In genomic region chr6:14917101-14917500, GRCh38 we compare ENCODE assay signal across 14 cellular contexts.
DNase-seq lines count a peak whose midpoint lies in the region; ATAC-seq and TF ChIP-seq lines count a peak whose summit lies in the region.
"Had no signal": no experiment of that assay in that cellular context is flagged by ENCODE, and none has a peak within 500 bp of the region (broad histone marks: within the 10 kb centered on the region; RNA-seq: fewer than 3 reads in every experiment).

No MANE protein-coding gene starts in this region.

- H3K9me3 Mint-ChIP-seq in stimulated activated naive B cell treated with anti-CD40 and anti-IgM and Interleukin-4, amounts not matched to agents 10 μg/mL and 1 μg/mL and 100 μg/mL, for 72 hours, result no peaks in the 10 kb centered on the region
- H3K9me3 Mint-ChIP-seq: activated CD8-positive, alpha-beta T cell treated with anti-CD3 and anti-CD28 coated beads for 36 hours; CD4-positive, CD25-positive, alpha-beta regulatory T cell had no signal

- H3K27ac ChIP-seq in gastrocnemius medialis, result no peak overlapping the region
- H3K27ac ChIP-seq: coronary artery, parathyroid adenoma had no signal

- TF ChIP-seq CTCF in fibroblast of mammary gland (conservative IDR thresholded peaks at IDR 0.05; ENCODE audit: control insufficient read depth, insufficient read depth, low read depth, low read length) (no peak), gastrocnemius medialis (IDR thresholded peaks at IDR 0.05 in 4 of 5, conservative IDR thresholded peaks at IDR 0.05 in 1 of 5) (no peak)

- ATAC-seq in gastrocnemius medialis, result peak; percentile 36 to 66
- ATAC-seq in stimulated activated naive B cell treated with anti-CD40 and anti-IgM and Interleukin-4, amounts not matched to agents 10 μg/mL and 1 μg/mL and 100 μg/mL, for 72 hours (replicated peaks), result no peak
- no peak for ATAC-seq in GM21528 (IDR thresholded peaks at IDR 0.05; ENCODE audit: low FRiP score, unreplicated experiment)
- ATAC-seq in sciatic nerve, result no peak
- ATAC-seq: activated CD8-positive, alpha-beta T cell treated with anti-CD3 and anti-CD28 coated beads for 36 hours had no signal

- DNase-seq in ELR (ENCODE audit: low read depth) (peak; percentile 46), RPMI7951 (ENCODE audit: low read depth) (peak; percentile 31), fibroblast of mammary gland (ENCODE audit: low read depth) (peak; percentile 67), gastrocnemius medialis (no peak), sciatic nerve (ENCODE audit: low spot score) (no peak)
- DNase-seq in stimulated activated naive B cell treated with anti-CD40 and anti-IgM and Interleukin-4, amounts not matched to agents 10 μg/mL and 1 μg/mL and 100 μg/mL, for 72 hours, result no peak
- DNase-seq: activated CD8-positive, alpha-beta T cell treated with anti-CD3 and anti-CD28 coated beads for 36 hours; amygdala; CD4-positive, CD25-positive, alpha-beta regulatory T cell; MM.1S; stimulated activated CD4-positive, alpha-beta T cell treated with anti-CD3 and anti-CD28 coated beads, Interleukin-15, amount 100 ng/mL, for 24 hours had no signal

- H3K4me3 ChIP-seq in fibroblast of mammary gland (ENCODE audit: control insufficient read depth, low read depth, low read length), result no peak overlapping the region
- H3K4me3 ChIP-seq in gastrocnemius medialis, result no peak overlapping the region
- H3K4me3 ChIP-seq: coronary artery had no signal

- peaks cover 0 to 1% of the 10 kb centered on the region in 2 donors for H3K36me3 Mint-ChIP-seq in stimulated activated naive B cell treated with anti-CD40 and anti-IgM and Interleukin-4, amounts not matched to agents 10 μg/mL and 1 μg/mL and 100 μg/mL, for 72 hours
- H3K36me3 Mint-ChIP-seq: CD4-positive, CD25-positive, alpha-beta regulatory T cell had no signal

- no peak for TF ChIP-seq POLR2A in gastrocnemius medialis (IDR thresholded peaks at IDR 0.05)

- no peaks in the 10 kb centered on the region for H3K36me3 ChIP-seq in gastrocnemius medialis

- intact Hi-C loops in gastrocnemius medialis (cut with DNase I; ENCODE audit: low total_unique reads) (no loop called here), sciatic nerve (cut with DNase I) (no loop called here)

- H3K4me1 ChIP-seq in gastrocnemius medialis, result peaks cover 10 to 16% of the 10 kb centered on the region in 2 donors
- H3K4me1 ChIP-seq: parathyroid adenoma had no signal

- no peaks in the 10 kb centered on the region for H3K9me3 ChIP-seq in gastrocnemius medialis

- no peaks in the 10 kb centered on the region for H3K27me3 ChIP-seq in gastrocnemius medialis

- peaks cover 10 to 17% of the 10 kb centered on the region in 2 donors for H3K4me1 Mint-ChIP-seq in stimulated activated naive B cell treated with anti-CD40 and anti-IgM and Interleukin-4, amounts not matched to agents 10 μg/mL and 1 μg/mL and 100 μg/mL, for 72 hours
- H3K4me1 Mint-ChIP-seq: CD4-positive, CD25-positive, alpha-beta regulatory T cell had no signal

- in situ Hi-C loops in gastrocnemius medialis (cut with MboI; ENCODE audit: low sequenced_read_pairs in 4 of 4), result no loop called here

- H3K4me3 Mint-ChIP-seq in stimulated activated naive B cell treated with anti-CD40 and anti-IgM and Interleukin-4, amounts not matched to agents 10 μg/mL and 1 μg/mL and 100 μg/mL, for 72 hours, result no peak overlapping the region
- H3K4me3 Mint-ChIP-seq: activated CD8-positive, alpha-beta T cell treated with anti-CD3 and anti-CD28 coated beads for 36 hours; CD4-positive, CD25-positive, alpha-beta regulatory T cell had no signal

- no peaks in the 10 kb centered on the region for H3K27me3 Mint-ChIP-seq in stimulated activated naive B cell treated with anti-CD40 and anti-IgM and Interleukin-4, amounts not matched to agents 10 μg/mL and 1 μg/mL and 100 μg/mL, for 72 hours
- H3K27me3 Mint-ChIP-seq: activated CD8-positive, alpha-beta T cell treated with anti-CD3 and anti-CD28 coated beads for 36 hours had no signal

- H3K27ac Mint-ChIP-seq in stimulated activated naive B cell treated with anti-CD40 and anti-IgM and Interleukin-4, amounts not matched to agents 10 μg/mL and 1 μg/mL and 100 μg/mL, for 72 hours, result no peak overlapping the region
- H3K27ac Mint-ChIP-seq: activated CD8-positive, alpha-beta T cell treated with anti-CD3 and anti-CD28 coated beads for 36 hours; CD4-positive, CD25-positive, alpha-beta regulatory T cell had no signal

Comparison
In these comparisons a context has a peak if more than half of its experiments do, and no peak if none do; other contexts are left out.
1. DNase-seq: peak in ELR (single experiment), RPMI7951 (single experiment) and fibroblast of mammary gland (single experiment); none in gastrocnemius medialis (0 of 2), stimulated activated naive B cell treated with anti-CD40 and anti-IgM and Interleukin-4, amounts not matched to agents 10 μg/mL and 1 μg/mL and 100 μg/mL, for 72 hours (single experiment) and sciatic nerve (single experiment).
2. ATAC-seq: peak in gastrocnemius medialis (2 of 2); none in stimulated activated naive B cell treated with anti-CD40 and anti-IgM and Interleukin-4, amounts not matched to agents 10 μg/mL and 1 μg/mL and 100 μg/mL, for 72 hours (0 of 2), GM21528 (single experiment) and sciatic nerve (single experiment).